21 cellular contexts compared by ENCODE assay signal in the genomic region with DNA sequence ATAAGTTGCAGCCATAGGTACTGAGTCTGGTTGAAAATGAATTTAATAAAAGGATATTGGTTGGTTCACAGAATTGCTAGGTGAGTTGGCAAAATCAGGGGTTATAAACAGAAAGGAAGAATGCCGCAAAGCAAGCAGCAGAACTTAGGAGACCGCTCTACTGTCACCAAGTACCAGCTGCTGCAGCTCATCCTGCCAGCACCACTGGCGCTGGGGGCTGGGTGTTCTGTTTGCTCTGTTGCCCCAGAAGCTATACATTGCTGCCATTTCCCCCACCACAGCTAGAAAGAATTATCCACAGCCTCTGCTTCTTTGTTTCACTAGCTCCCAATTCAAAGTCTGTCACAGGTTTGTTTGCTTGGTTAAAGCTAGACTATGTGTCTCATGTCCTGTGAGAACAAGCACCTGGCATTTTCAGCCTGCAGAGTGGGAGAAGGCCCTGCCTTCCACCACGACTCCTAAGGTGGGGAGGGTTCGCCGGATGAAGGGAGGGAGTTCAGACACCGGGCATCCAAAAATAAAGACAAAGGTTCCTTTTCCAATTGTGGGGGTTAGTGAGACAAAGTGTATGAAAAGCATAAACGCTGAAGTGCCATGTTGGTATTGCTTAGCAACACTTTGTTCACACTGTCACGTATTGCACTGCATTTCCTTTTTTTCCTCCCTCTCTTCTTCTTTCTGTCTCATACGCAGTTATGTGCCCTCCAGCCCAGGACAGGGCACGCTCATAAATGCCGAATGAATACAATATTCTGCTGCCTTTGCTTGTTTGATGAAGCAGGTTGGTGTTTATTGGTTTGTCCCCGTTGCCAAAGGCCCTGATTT. TPM values are rescaled to one million over a fixed set of nuclear protein-coding genes. Genes with fewer than 3 reads are reported as not detected.
A peak's percentile ranks its signal among the peaks of the same experiment; 100 is the strongest.
DNase-seq lines count a peak whose midpoint lies in the region; ATAC-seq, FAIRE-seq and TF ChIP-seq lines count a peak whose summit lies in the region.
"Had no signal": no experiment of that assay in that cellular context is flagged by ENCODE, and none has a peak within 500 bp of the region (broad histone marks: within the 10 kb centered on the region; RNA-seq: fewer than 3 reads in every experiment).

No MANE protein-coding gene starts in this region.

- peak overlapping the region; percentile 10; the same call in 1 of the 2 replicates for H3K9ac ChIP-seq in PC-3 (ENCODE audit: low read length)

- no peaks in the 10 kb centered on the region for H3K27me3 ChIP-seq in PC-3 (ENCODE audit: low read length)
- H3K27me3 ChIP-seq: gastrocnemius medialis, right atrium auricular region had no signal

- TF ChIP-seq EP300 in A549 (IDR thresholded peaks at IDR 0.05), result no peak

- H3K79me2 ChIP-seq in PC-3 (ENCODE audit: low read length), result no peaks in the 10 kb centered on the region

- H3K4me3 ChIP-seq in A549 (no peak overlapping the region), PC-3 (ENCODE audit: low read length) (no peak overlapping the region)
- H3K4me3 ChIP-seq: gastrocnemius medialis, GM12878, right atrium auricular region had no signal

- no TSS peak for BruUV-seq in PC-3 (replicated peaks; lab: Mats Ljungman, UMichigan)

- TF ChIP-seq CTCF in A549 (IDR thresholded peaks at IDR 0.05), result no peak
- no peak for TF ChIP-seq CTCF in PC-3 (conservative IDR thresholded peaks at IDR 0.05; ENCODE audit: low read depth, low read length)
- TF ChIP-seq CTCF in GM20000 (IDR thresholded peaks at IDR 0.05; ENCODE audit: extremely low read depth, missing control alignments), result no peak

- no peak for DNase-seq in A549 (ENCODE audit: low read depth in 1 of 2, low spot score in 1 of 2)
- DNase-seq in KBM-7, result peak; percentile 59
- DNase-seq in PC-3, result no peak
- DNase-seq in left kidney (ENCODE audit: low read depth, low spot score), result peak; percentile 72
- DNase-seq in GM20000 (ENCODE audit: low spot score), result no peak
- no peak for DNase-seq in NCI-H524 treated with DMSO at 0.1 percent for 48 hours (lab: John Stamatoyannopoulos, UW)
- DNase-seq in NCI-H187 (lab: John Stamatoyannopoulos, UW), result no peak
- DNase-seq: activated CD4-positive, CD25-positive, alpha-beta regulatory T cell; effector CD8-positive, alpha-beta T cell; gastrocnemius medialis; islet precursor cell; NCI-H82; stimulated activated CD4-positive, alpha-beta T cell treated with anti-CD3 and anti-CD28 coated beads, Interleukin-4, amount 100 ng/mL, for 4 hours; stimulated activated naive B cell treated with anti-CD40 and anti-IgM and Interleukin-4, amounts not matched to agents 10 μg/mL and 1 μg/mL and 100 μg/mL, for 72 hours had no signal

- no peaks in the 10 kb centered on the region for H3K9me2 ChIP-seq in PC-3 (replicated peaks; ENCODE audit: low read length)

- H3F3A ChIP-seq in PC-3 (ENCODE audit: low read length, unreplicated experiment), result peaks cover 11% of the 10 kb centered on the region

- H3K9me3 ChIP-seq in A549 (no peaks in the 10 kb centered on the region), PC-3 (ENCODE audit: low read length) (no peaks in the 10 kb centered on the region)
- H3K9me3 ChIP-seq: gastrocnemius medialis, right atrium auricular region had no signal

- peaks cover 34% of the 10 kb centered on the region for H3K4me1 ChIP-seq in A549
- peaks cover 39% of the 10 kb centered on the region for H3K4me1 ChIP-seq in PC-3 (ENCODE audit: insufficient read depth, low read length)
- H3K4me1 ChIP-seq: gastrocnemius medialis, right atrium auricular region had no signal

- intact Hi-C loops in PC-3 (cut with micrococcal nuclease), result no loop called here

- ATAC-seq in A549 (no peak), PC-3 (peak; percentile 12; the same call in 1 of the 2 replicates), GM21390 (IDR thresholded peaks at IDR 0.05; ENCODE audit: unreplicated experiment) (no peak)
- ATAC-seq: gastrocnemius medialis; GM12878; stimulated activated naive B cell treated with anti-CD40 and anti-IgM and Interleukin-4, amounts not matched to agents 10 μg/mL and 1 μg/mL and 100 μg/mL, for 72 hours had no signal

- in situ Hi-C loops in KBM-7 (cut with MboI; ENCODE audit: low pct_unique_long_range_greater_than_20kb, low sequenced_read_pairs), result no loop called here

- POLR2A ChIA-PET in A549 (lab: Yijun Ruan, JAX) (interaction anchor here (1.5 kb wide), 1 partner anchor 24 kb away, joined by 3 read pairs; no protein-coding TSS in a partner anchor), PC-3 (lab: Charles Lee; ENCODE audit: unreplicated experiment) (no interaction called here)

- H3K36me3 ChIP-seq in PC-3 (ENCODE audit: low read depth, low read length), result no peaks in the 10 kb centered on the region
- H3K36me3 ChIP-seq: gastrocnemius medialis, right atrium auricular region had no signal

- CTCF ChIA-PET in A549 (lab: Yijun Ruan, JAX), result interaction anchor here (1.4 to 2.3 kb wide), 2 partner anchors 29 to 32 kb away, joined by 5 to 7 read pairs; no protein-coding TSS in a partner anchor
- CTCF ChIA-PET in PC-3 (lab: Charles Lee), result no interaction called here

- TF ChIP-seq POLR2A in A549 (IDR thresholded peaks at IDR 0.05; ENCODE audit: low read length), result no peak

- H2AFZ ChIP-seq in PC-3 (ENCODE audit: low read length), result no peak overlapping the region

- 88% methylated on average over 13 of the region's 13 CpGs for WGBS in A549 (ENCODE audit: missing lambda C conversion rate)

- H3K4me2 ChIP-seq in A549 (peak overlapping the region; percentile 36), PC-3 (ENCODE audit: low read length) (peak overlapping the region; percentile 61)

- H3K27ac ChIP-seq in A549, result peak overlapping the region; percentile 39 to 45; a peak in 5 of 6 replicates
- peak overlapping the region; percentile 90 for H3K27ac ChIP-seq in PC-3 (ENCODE audit: low read length)
- H3K27ac ChIP-seq: gastrocnemius medialis, right atrium auricular region had no signal

- H4K20me1 ChIP-seq in PC-3 (ENCODE audit: low read length), result no peaks in the 10 kb centered on the region

- FAIRE-seq in A549 (lab: Jason Lieb, UNC), result no peak
- FAIRE-seq: GM12878, GM19239 had no signal

- TF ChIP-seq RAD21 in A549 (conservative IDR thresholded peaks at IDR 0.05 in 1 of 2, IDR thresholded peaks at IDR 0.05 in 1 of 2), result no peak

TF ChIP-seq in A549, 52 proteins besides CTCF, POLR2A, EP300 and RAD21:
- TF ChIP-seq, protein P1, sequence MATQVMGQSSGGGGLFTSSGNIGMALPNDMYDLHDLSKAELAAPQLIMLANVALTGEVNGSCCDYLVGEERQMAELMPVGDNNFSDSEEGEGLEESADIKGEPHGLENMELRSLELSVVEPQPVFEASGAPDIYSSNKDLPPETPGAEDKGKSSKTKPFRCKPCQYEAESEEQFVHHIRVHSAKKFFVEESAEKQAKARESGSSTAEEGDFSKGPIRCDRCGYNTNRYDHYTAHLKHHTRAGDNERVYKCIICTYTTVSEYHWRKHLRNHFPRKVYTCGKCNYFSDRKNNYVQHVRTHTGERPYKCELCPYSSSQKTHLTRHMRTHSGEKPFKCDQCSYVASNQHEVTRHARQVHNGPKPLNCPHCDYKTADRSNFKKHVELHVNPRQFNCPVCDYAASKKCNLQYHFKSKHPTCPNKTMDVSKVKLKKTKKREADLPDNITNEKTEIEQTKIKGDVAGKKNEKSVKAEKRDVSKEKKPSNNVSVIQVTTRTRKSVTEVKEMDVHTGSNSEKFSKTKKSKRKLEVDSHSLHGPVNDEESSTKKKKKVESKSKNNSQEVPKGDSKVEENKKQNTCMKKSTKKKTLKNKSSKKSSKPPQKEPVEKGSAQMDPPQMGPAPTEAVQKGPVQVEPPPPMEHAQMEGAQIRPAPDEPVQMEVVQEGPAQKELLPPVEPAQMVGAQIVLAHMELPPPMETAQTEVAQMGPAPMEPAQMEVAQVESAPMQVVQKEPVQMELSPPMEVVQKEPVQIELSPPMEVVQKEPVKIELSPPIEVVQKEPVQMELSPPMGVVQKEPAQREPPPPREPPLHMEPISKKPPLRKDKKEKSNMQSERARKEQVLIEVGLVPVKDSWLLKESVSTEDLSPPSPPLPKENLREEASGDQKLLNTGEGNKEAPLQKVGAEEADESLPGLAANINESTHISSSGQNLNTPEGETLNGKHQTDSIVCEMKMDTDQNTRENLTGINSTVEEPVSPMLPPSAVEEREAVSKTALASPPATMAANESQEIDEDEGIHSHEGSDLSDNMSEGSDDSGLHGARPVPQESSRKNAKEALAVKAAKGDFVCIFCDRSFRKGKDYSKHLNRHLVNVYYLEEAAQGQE (IDR thresholded peaks at IDR 0.05), result no peak
- no peak for TF ChIP-seq SMC3 (IDR thresholded peaks at IDR 0.05)
- TF ChIP-seq ZNF302 (CRISPR knock-in tag; IDR thresholded peaks at IDR 0.05), result no peak
- no peak for TF ChIP-seq BHLHE40 (IDR thresholded peaks at IDR 0.05; ENCODE audit: low read depth, low read length)
- no peak for TF ChIP-seq CBX8 (IDR thresholded peaks at IDR 0.05)
- TF ChIP-seq FOSL2 (IDR thresholded peaks at IDR 0.05), result no peak
- no peak for TF ChIP-seq FOSL2 (CRISPR knock-in tag; IDR thresholded peaks at IDR 0.05)

RNA-seq across cellular contexts. Expression of a gene that starts 9.6 kb away (rescaled TPM):
- polyA plus RNA-seq in A549 (2011; rRNA removed) (83.3 and 97.2 TPM in 2 replicates), A549 (2017; fragmentation: RNase III; extraction: RNeasy Plus Mini Kit Qiagen cat#74134 plus additional on column Dnase treatment) (22.4 to 27.7 TPM (median 26.9 TPM) in 3 replicates)
- polyA plus RNA-seq in A549 (2012; cell fraction: cytosol; rRNA removed), result 7.0 TPM in 2 replicates
- polyA plus RNA-seq in A549 (2012; cell fraction: nucleus; rRNA removed), result 8.9 and 9.8 TPM in 2 replicates
- polyA minus RNA-seq in A549 (2011; rRNA and poly(A)+ RNA removed), result 125 and 150 TPM in 2 replicates
- 23.0 and 30.9 TPM in 2 replicates for total RNA-seq in PC-3 (2014; rRNA removed)

RNA-seq across cellular contexts. Expression of a gene that starts 35.3 kb away (rescaled TPM):
- polyA plus RNA-seq in A549 (2011; rRNA removed), result not detected in 2 replicates
- not detected in 2 replicates for polyA plus RNA-seq in A549 (2012; cell fraction: cytosol; rRNA removed)
- polyA plus RNA-seq in A549 (2012; cell fraction: nucleus; rRNA removed), result not detected in 2 replicates
- not detected in 3 replicates for polyA plus RNA-seq in A549 (2017; fragmentation: RNase III; extraction: RNeasy Plus Mini Kit Qiagen cat#74134 plus additional on column Dnase treatment)
- not detected in 2 replicates for polyA minus RNA-seq in A549 (2011; rRNA and poly(A)+ RNA removed)
- not detected in 2 replicates for total RNA-seq in PC-3 (2014; rRNA removed)
- total RNA-seq: activated T-helper 1 cell treated with anti-CD3 and anti-CD28 coated beads, Interleukin-12 subunit alpha, Interleukin-12 subunit beta, Interleukin-2, Interleukin-4 antibody, amounts not matched to agents 30 ng/mL and 10 ng/mL and 1 ng/mL, durations not matched to agents 14 hours and 24 hours and 36 hours; GM12878; LHCN-M2; mucosa of gallbladder; right atrium auricular region had no signal
- polyA plus RNA-seq: GM12878 had no signal

Comparison
In these comparisons a context has a peak if more than half of its experiments do, and no peak if none do; other contexts are left out.
1. DNase-seq: peak in KBM-7 (single experiment) and left kidney (single experiment); none in A549 (0 of 2), PC-3 (single experiment), GM20000 (single experiment), NCI-H524 treated with DMSO at 0.1 percent for 48 hours (single experiment) and NCI-H187 (0 of 2).